In the genomic region with DNA sequence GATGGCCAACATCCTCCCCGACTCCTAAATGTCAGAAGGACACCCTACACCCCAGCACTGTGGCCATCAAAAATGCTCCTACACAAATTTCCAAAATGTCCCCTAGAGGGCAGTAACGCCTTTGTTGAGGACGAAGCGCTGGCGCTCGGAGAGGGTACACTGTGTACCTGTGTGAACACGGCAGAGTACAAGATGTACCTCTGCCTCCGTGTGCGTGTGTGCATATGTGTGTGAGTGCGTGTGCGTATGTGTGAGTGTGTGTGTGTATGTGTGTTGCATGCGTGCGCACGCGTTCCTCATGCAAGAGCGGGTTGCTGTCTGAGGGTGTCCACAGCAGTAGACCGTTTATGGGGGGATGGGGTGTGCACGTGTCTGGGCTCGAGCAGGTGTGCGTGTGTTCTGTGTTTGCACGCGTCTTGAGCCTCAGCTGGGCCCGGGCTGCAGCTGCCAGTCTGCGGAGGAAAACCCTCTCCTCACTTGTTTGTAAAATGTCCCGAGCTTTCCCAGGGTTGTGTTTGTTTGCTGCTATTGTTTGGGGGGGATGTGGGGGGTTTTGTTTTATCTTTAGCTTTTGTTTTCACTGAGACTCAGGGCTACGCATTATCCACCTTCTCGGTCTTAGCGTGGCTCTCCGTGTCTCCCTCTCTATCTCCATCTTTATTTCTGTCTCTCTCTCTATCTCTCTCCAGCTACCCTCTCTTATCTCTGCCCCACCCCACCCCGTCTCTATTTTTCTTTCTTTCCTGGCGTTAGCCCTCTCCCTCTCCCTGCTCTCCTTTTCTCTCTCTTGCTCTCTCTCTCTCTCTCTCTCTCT, we compare ENCODE assay signal across 8 cellular contexts. TPM values are rescaled to one million over a fixed set of nuclear protein-coding genes. Genes with fewer than 3 reads are reported as not detected.
A peak's percentile ranks its signal among the peaks of the same experiment; 100 is the strongest.
DNase-seq lines count a peak whose midpoint lies in the region; ATAC-seq and TF ChIP-seq lines count a peak whose summit lies in the region.

No MANE protein-coding gene starts in this region.

- peak; percentile 93 for ATAC-seq in Right ventricle myocardium inferior
- peak; percentile 84 for ATAC-seq in HG02759 (IDR thresholded peaks at IDR 0.05; ENCODE audit: unreplicated experiment)

- H4K20me1 ChIP-seq in smooth muscle cell (ENCODE audit: low read depth), result peaks cover 7% of the 10 kb centered on the region

- no peak overlapping the region for H2AFZ ChIP-seq in smooth muscle cell (ENCODE audit: low read depth)

- no peak overlapping the region for H3K9ac ChIP-seq in smooth muscle cell (ENCODE audit: low read depth)

- H3K27me3 ChIP-seq in smooth muscle cell (ENCODE audit: low read depth), result no peaks in the 10 kb centered on the region

- peak overlapping the region; percentile 36 for H3K4me3 ChIP-seq in smooth muscle cell

- H3K4me3 Mint-ChIP-seq in brain (peak overlapping the region; percentile 37 to 88 (median 78)), immature natural killer cell (peak overlapping the region; percentile 84 to 93 (median 86))

- H3K4me1 Mint-ChIP-seq in brain (peaks cover 22% of the 10 kb centered on the region), immature natural killer cell (peaks cover 10 to 14% of the 10 kb centered on the region in 2 donors)

- H3K79me2 ChIP-seq in smooth muscle cell (ENCODE audit: low read depth), result no peaks in the 10 kb centered on the region

- intact Hi-C loops in Right ventricle myocardium inferior (cut with DNase I) (loop anchor here (1.0 kb wide), 2 partner anchors 17 to 21 kb away; no protein-coding TSS in a partner anchor), cardiac septum (cut with DNase I) (loop anchor here (2.0 kb wide), 1 partner anchor 17 kb away; no protein-coding TSS in a partner anchor)

- peak overlapping the region; percentile 50 for H3K4me2 ChIP-seq in smooth muscle cell

- H3K27ac ChIP-seq in smooth muscle cell (ENCODE audit: low read depth), result no peak overlapping the region

- H3F3A ChIP-seq in smooth muscle cell (ENCODE audit: low read depth), result no peaks in the 10 kb centered on the region

- H3K9me3 Mint-ChIP-seq in brain (peaks cover 0 to 3% (median 0%) of the 10 kb centered on the region in 5 experiments), immature natural killer cell (no peaks in the 10 kb centered on the region)

- TF ChIP-seq CTCF in brain (conservative IDR thresholded peaks at IDR 0.05) (peak; percentile 71 to 77), smooth muscle cell (IDR thresholded peaks at IDR 0.05; ENCODE audit: borderline replicate concordance, insufficient read depth, poor library complexity, severe bottlenecking) (peak; percentile 49)

- WGBS in smooth muscle cell (ENCODE audit: low lambda C conversion rate), result 49% methylated on average over 31 of the region's 31 CpGs

- peaks cover 3% of the 10 kb centered on the region for H3K4me1 ChIP-seq in smooth muscle cell (ENCODE audit: low read depth)

- peak; percentile 88 for DNase-seq in Right ventricle myocardium inferior (ENCODE audit: missing footprints)
- DNase-seq in cardiac septum (ENCODE audit: low spot score), result no peak
- peak; percentile 59 for DNase-seq in NCI-H1417 treated with DMSO at 0.1 percent for 48 hours (lab: John Stamatoyannopoulos, UW)
- peak; percentile 50 for DNase-seq in T-helper 22 cell (ENCODE audit: low read depth)
- peak; percentile 67 to 76 (median 72) for DNase-seq in immature natural killer cell
- no peak for DNase-seq in smooth muscle cell (lab: John Stamatoyannopoulos, UW; ENCODE audit: unreplicated experiment)

- H3K27me3 Mint-ChIP-seq in brain (peaks cover 4% of the 10 kb centered on the region), immature natural killer cell (ENCODE audit: low read depth in 3 of 3) (peaks cover 4 to 9% (median 4%) of the 10 kb centered on the region in 3 donors)

- H3K27ac Mint-ChIP-seq in brain (peak overlapping the region; percentile 59 to 97 (median 93)), immature natural killer cell (peak overlapping the region in 5 of 6 donors; percentile 10 to 83 (median 61))

- no peaks in the 10 kb centered on the region for H3K36me3 Mint-ChIP-seq in brain
- no peaks in the 10 kb centered on the region for H3K36me3 Mint-ChIP-seq in immature natural killer cell

- no peaks in the 10 kb centered on the region for H3K36me3 ChIP-seq in smooth muscle cell (ENCODE audit: low read depth)

- H3K9me3 ChIP-seq in smooth muscle cell (replicated peaks; ENCODE audit: low read depth), result no peaks in the 10 kb centered on the region

RNA-seq across cellular contexts. Expression of gene TSPYL2, which starts 10.4 kb away (rescaled TPM):
- total RNA-seq in Right ventricle myocardium inferior, result 34.1 TPM
- total RNA-seq in cardiac septum, result 34.2 TPM
- polyA plus RNA-seq in brain (ENCODE audit: insufficient read depth, low read depth, low replicate concordance), result 49.9 TPM
- polyA plus RNA-seq in immature natural killer cell, result 10 to 100 TPM in 1 of 3 donors, 1 to 10 TPM in 2; 3.0 to 10.8 (median 8.4) TPM
- 37.7 and 38.1 TPM in 2 replicates for total RNA-seq in smooth muscle cell
- polyA plus RNA-seq in smooth muscle cell, result 50.7 and 64.1 TPM in 2 replicates

RNA-seq across cellular contexts. Expression of gene KANTR, which starts 22.1 kb away (rescaled TPM):
- total RNA-seq in Right ventricle myocardium inferior (3.4 TPM), cardiac septum (7.2 TPM), smooth muscle cell (6.1 and 7.9 TPM in 2 replicates)
- polyA plus RNA-seq in brain (ENCODE audit: insufficient read depth, low read depth, low replicate concordance) (3.1 TPM), immature natural killer cell (1 to 10 TPM in 1 of 3 donors, under 1 TPM in 1, not detected in 1; 0.56 to 2.3 TPM), smooth muscle cell (2.6 and 4.6 TPM in 2 replicates)

RNA-seq across cellular contexts. Expression of gene GPR173, which starts 23.2 kb away (rescaled TPM):
- 0.35 TPM for total RNA-seq in Right ventricle myocardium inferior
- 3.2 TPM for total RNA-seq in cardiac septum
- polyA plus RNA-seq in brain (ENCODE audit: insufficient read depth, low read depth, low replicate concordance), result 26.3 TPM
- polyA plus RNA-seq in immature natural killer cell, result not detected
- 3.9 and 5.5 TPM in 2 replicates for total RNA-seq in smooth muscle cell
- 0.63 and 1.8 TPM in 2 replicates for polyA plus RNA-seq in smooth muscle cell

Comparison
In these comparisons a context has a peak if more than half of its experiments do, and no peak if none do; other contexts are left out.
1. DNase-seq: peak in Right ventricle myocardium inferior (single experiment), NCI-H1417 treated with DMSO at 0.1 percent for 48 hours (single experiment), T-helper 22 cell (single experiment) and immature natural killer cell (3 of 3); none in cardiac septum (single experiment) and smooth muscle cell (single experiment).